In the genomic region with DNA sequence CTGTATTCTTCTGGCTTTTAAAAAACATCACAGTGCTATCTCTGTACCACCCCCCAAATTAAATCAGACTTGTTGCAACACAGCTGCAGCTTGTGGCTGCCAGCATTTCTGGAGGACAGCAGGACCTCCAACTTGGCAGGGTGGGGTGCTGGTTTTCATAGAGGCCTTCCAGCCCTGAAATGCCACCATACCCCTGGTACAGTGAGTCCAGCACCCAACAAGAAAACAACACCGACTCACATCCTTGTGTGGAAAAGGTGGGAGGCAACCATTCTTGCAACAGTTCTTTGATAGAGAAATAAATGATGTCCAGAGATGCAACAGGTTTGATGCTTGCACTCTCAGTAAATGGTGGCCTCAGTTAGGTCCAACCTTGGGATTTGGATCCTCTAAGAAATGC, we compare ENCODE assay signal across 13 cellular contexts.
"Had no signal": no experiment of that assay in that cellular context is flagged by ENCODE, and none has a peak within 500 bp of the region (broad histone marks: within the 10 kb centered on the region; RNA-seq: fewer than 3 reads in every experiment).

No MANE protein-coding gene starts in this region.

- H3K27ac Mint-ChIP-seq: activated naive CD8-positive, alpha-beta T cell treated with anti-CD3 and anti-CD28 coated beads, Interleukin-2, amount 10 ng/mL, durations not matched to agents 7 days and 5 days; activated T-helper 1 cell treated with anti-CD3 and anti-CD28 coated beads, Interleukin-12 subunit alpha, Interleukin-12 subunit beta, Interleukin-2, Interleukin-4 antibody, amounts not matched to agents 30 ng/mL and 10 ng/mL and 1 ng/mL, durations not matched to agents 14 hours and 24 hours and 36 hours; nephron progenitor cell had no signal

- H3K27me3 ChIP-seq: SJSA1, stomach, transverse colon had no signal

- DNase-seq: activated CD4-positive, alpha-beta T cell treated with anti-CD3 and anti-CD28 coated beads, Interleukin-2, amount 50 U/mL, for 1 hour; activated CD8-positive, alpha-beta memory T cell treated with anti-CD3 and anti-CD28 coated beads for 24 hours; activated naive CD8-positive, alpha-beta T cell treated with anti-CD3 and anti-CD28 coated beads, Interleukin-2, amount 10 ng/mL, durations not matched to agents 7 days and 5 days; aorta; kidney; left ventricle myocardium superior; mesendoderm; nephron progenitor cell; stomach; transverse colon had no signal

- H3K9me3 Mint-ChIP-seq: activated naive CD8-positive, alpha-beta T cell treated with anti-CD3 and anti-CD28 coated beads, Interleukin-2, amount 10 ng/mL, durations not matched to agents 7 days and 5 days; activated T-helper 1 cell treated with anti-CD3 and anti-CD28 coated beads, Interleukin-12 subunit alpha, Interleukin-12 subunit beta, Interleukin-2, Interleukin-4 antibody, amounts not matched to agents 30 ng/mL and 10 ng/mL and 1 ng/mL, durations not matched to agents 14 hours and 24 hours and 36 hours; nephron progenitor cell had no signal

- H3K36me3 ChIP-seq: SJSA1, stomach, transverse colon had no signal

- H3K4me3 Mint-ChIP-seq: activated naive CD8-positive, alpha-beta T cell treated with anti-CD3 and anti-CD28 coated beads, Interleukin-2, amount 10 ng/mL, durations not matched to agents 7 days and 5 days; activated T-helper 1 cell treated with anti-CD3 and anti-CD28 coated beads, Interleukin-12 subunit alpha, Interleukin-12 subunit beta, Interleukin-2, Interleukin-4 antibody, amounts not matched to agents 30 ng/mL and 10 ng/mL and 1 ng/mL, durations not matched to agents 14 hours and 24 hours and 36 hours; nephron progenitor cell had no signal

- ATAC-seq: esophagus mucosa, left ventricle myocardium superior had no signal

- H3K4me3 ChIP-seq: SJSA1, stomach, transverse colon had no signal

- H3K27ac ChIP-seq: SJSA1, stomach, transverse colon had no signal

- H3K9me3 ChIP-seq: SJSA1, stomach, transverse colon had no signal
